ENCODE assay signal across 14 cellular contexts in the genomic region with DNA sequence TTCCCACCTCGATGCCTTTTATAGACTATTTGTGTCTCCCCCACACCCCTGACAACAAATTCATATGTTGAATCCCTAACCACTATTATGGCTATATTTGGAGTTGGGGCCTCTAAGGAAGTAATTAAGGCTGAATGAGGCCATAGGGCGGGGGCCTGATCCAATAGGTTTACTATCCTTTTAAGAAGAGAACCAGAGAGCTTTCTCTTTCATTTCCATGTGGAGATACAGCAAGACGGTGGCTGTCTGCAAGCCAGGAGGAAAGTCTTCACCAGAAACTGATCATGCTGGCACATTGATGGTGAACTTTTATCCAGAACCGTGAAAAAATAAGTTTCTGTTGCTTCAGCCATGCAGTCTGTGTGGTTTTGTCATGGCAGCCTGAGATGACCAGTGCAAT. TPM values are rescaled to one million over a fixed set of nuclear protein-coding genes. Genes with fewer than 3 reads are reported as not detected.
DNase-seq lines count a peak whose midpoint lies in the region; ATAC-seq and TF ChIP-seq lines count a peak whose summit lies in the region.
"Had no signal": no experiment of that assay in that cellular context is flagged by ENCODE, and none has a peak within 500 bp of the region (broad histone marks: within the 10 kb centered on the region; RNA-seq: fewer than 3 reads in every experiment).

No MANE protein-coding gene starts in this region.

- no peak overlapping the region for H3K9ac ChIP-seq in duodenal mucosa (ENCODE audit: low read depth in 1 of 2, low read length in 2 of 2)

- WGBS in transverse colon (ENCODE audit: low coverage in 1 of 2), 2 donors: 43 to 60% methylated on average over 1 to 4 of the region's 4 CpGs

- intact Hi-C loops in Right ventricle myocardium inferior (cut with DNase I): no loop called here
- intact Hi-C loops in transverse colon (cut with DNase I; ENCODE audit: low total_unique reads): no loop called here
- intact Hi-C loops in activated T-helper 1 cell treated with anti-CD3 and anti-CD28 coated beads, Interleukin-12 subunit alpha, Interleukin-12 subunit beta, Interleukin-2, Interleukin-4 antibody, amounts not matched to agents 30 ng/mL and 10 ng/mL and 1 ng/mL, durations not matched to agents 14 hours and 24 hours and 36 hours (cut with micrococcal nuclease): no loop called here

- no peak for TF ChIP-seq EP300 in transverse colon (IDR thresholded peaks at IDR 0.05; ENCODE audit: low read depth)

- in situ Hi-C loops in transverse colon (cut with MboI; ENCODE audit: low pct_ligation_motif_present in 1 of 4, low pct_unique_long_range_greater_than_20kb in 1 of 4, low sequenced_read_pairs in 3 of 4): no loop called here

- H3K4me3 Mint-ChIP-seq in activated T-helper 1 cell treated with anti-CD3 and anti-CD28 coated beads, Interleukin-12 subunit alpha, Interleukin-12 subunit beta, Interleukin-2, Interleukin-4 antibody, amounts not matched to agents 30 ng/mL and 10 ng/mL and 1 ng/mL, durations not matched to agents 14 hours and 24 hours and 36 hours: no peak overlapping the region

- no peaks in the 10 kb centered on the region for H3K9me3 Mint-ChIP-seq in activated T-helper 1 cell treated with anti-CD3 and anti-CD28 coated beads, Interleukin-12 subunit alpha, Interleukin-12 subunit beta, Interleukin-2, Interleukin-4 antibody, amounts not matched to agents 30 ng/mL and 10 ng/mL and 1 ng/mL, durations not matched to agents 14 hours and 24 hours and 36 hours

- H3K27ac ChIP-seq in cardiac muscle cell (peak overlapping the region; percentile 76), duodenal mucosa (ENCODE audit: low read depth, low read length) (peak overlapping the region; percentile 46), muscle layer of duodenum (ENCODE audit: low read length) (peak overlapping the region; percentile 56), transverse colon (peak overlapping the region; percentile 83 to 88 (median 86))
- H3K27ac ChIP-seq: C4-2B had no signal

- H3K4me3 ChIP-seq in cardiac muscle cell: no peak overlapping the region
- H3K4me3 ChIP-seq in duodenal mucosa (ENCODE audit: low read depth in 1 of 2, low read length in 2 of 2): peak overlapping the region in 1 of 2 donors; percentile 48
- no peak overlapping the region for H3K4me3 ChIP-seq in muscle layer of duodenum (ENCODE audit: low read depth in 1 of 2, low read length in 2 of 2)
- H3K4me3 ChIP-seq in transverse colon: no peak overlapping the region

- no peaks in the 10 kb centered on the region for H3K27me3 Mint-ChIP-seq in activated T-helper 1 cell treated with anti-CD3 and anti-CD28 coated beads, Interleukin-12 subunit alpha, Interleukin-12 subunit beta, Interleukin-2, Interleukin-4 antibody, amounts not matched to agents 30 ng/mL and 10 ng/mL and 1 ng/mL, durations not matched to agents 14 hours and 24 hours and 36 hours (ENCODE audit: insufficient read depth)

- H3K36me3 ChIP-seq in cardiac muscle cell: no peaks in the 10 kb centered on the region
- no peaks in the 10 kb centered on the region for H3K36me3 ChIP-seq in duodenal mucosa (ENCODE audit: control insufficient read depth in 1 of 2, insufficient read depth in 2 of 2, low read length in 2 of 2)
- no peaks in the 10 kb centered on the region for H3K36me3 ChIP-seq in muscle layer of duodenum (ENCODE audit: control insufficient read depth in 1 of 2, insufficient read depth in 2 of 2, low read length in 2 of 2)
- no peaks in the 10 kb centered on the region for H3K36me3 ChIP-seq in transverse colon

- H3K4me1 ChIP-seq in cardiac muscle cell (ENCODE audit: low read depth) (peaks cover 34% of the 10 kb centered on the region), duodenal mucosa (ENCODE audit: control insufficient read depth in 1 of 2, insufficient read depth in 2 of 2, low read length in 2 of 2) (peaks cover 29 to 38% of the 10 kb centered on the region in 2 donors), muscle layer of duodenum (ENCODE audit: control insufficient read depth in 1 of 2, insufficient read depth in 2 of 2, low read length in 2 of 2) (no peaks in the 10 kb centered on the region), transverse colon (peaks cover 6 to 51% (median 32%) of the 10 kb centered on the region in 4 donors)

- no peaks in the 10 kb centered on the region for H3K9me3 ChIP-seq in cardiac muscle cell (ENCODE audit: low read depth)
- H3K9me3 ChIP-seq in duodenal mucosa (ENCODE audit: control insufficient read depth in 1 of 2, low read length in 2 of 2): no peaks in the 10 kb centered on the region
- H3K9me3 ChIP-seq in muscle layer of duodenum (ENCODE audit: control insufficient read depth in 1 of 2, low read length in 2 of 2): no peaks in the 10 kb centered on the region
- no peaks in the 10 kb centered on the region for H3K9me3 ChIP-seq in transverse colon

- no peak for ATAC-seq in Right ventricle myocardium inferior

- DNase-seq in cardiac muscle cell (ENCODE audit: low read depth in 1 of 2, low spot score in 1 of 2) (no peak), Right ventricle myocardium inferior (ENCODE audit: missing footprints) (no peak), transverse colon (peak; percentile 65), NCI-H524 treated with DMSO at 0.1 percent for 48 hours (lab: John Stamatoyannopoulos, UW) (no peak), hypothalamus (lab: John Stamatoyannopoulos, UW) (no peak)
- no peak for DNase-seq in activated T-helper 1 cell treated with anti-CD3 and anti-CD28 coated beads, Interleukin-12 subunit alpha, Interleukin-12 subunit beta, Interleukin-2, Interleukin-4 antibody, amounts not matched to agents 30 ng/mL and 10 ng/mL and 1 ng/mL, durations not matched to agents 14 hours and 24 hours and 36 hours (ENCODE audit: low spot score)
- DNase-seq: 8988T, GOT3, NCI-H1417 treated with DMSO at 0.1 percent for 48 hours, NCI-H2081, NCI-H526 had no signal

- H3K27me3 ChIP-seq in cardiac muscle cell (no peaks in the 10 kb centered on the region), duodenal mucosa (ENCODE audit: control insufficient read depth in 1 of 2, insufficient read depth in 2 of 2, low read length in 2 of 2) (no peaks in the 10 kb centered on the region), muscle layer of duodenum (ENCODE audit: low read depth, low read length) (no peaks in the 10 kb centered on the region), transverse colon (no peaks in the 10 kb centered on the region)

- TF ChIP-seq POLR2A in transverse colon (IDR thresholded peaks at IDR 0.05): peak; percentile 75

- TF ChIP-seq CTCF in cardiac muscle cell (IDR thresholded peaks at IDR 0.05; ENCODE audit: low read depth, low read length) (no peak), transverse colon (IDR thresholded peaks at IDR 0.05) (no peak)

- H3K36me3 Mint-ChIP-seq in activated T-helper 1 cell treated with anti-CD3 and anti-CD28 coated beads, Interleukin-12 subunit alpha, Interleukin-12 subunit beta, Interleukin-2, Interleukin-4 antibody, amounts not matched to agents 30 ng/mL and 10 ng/mL and 1 ng/mL, durations not matched to agents 14 hours and 24 hours and 36 hours (ENCODE audit: low read depth): no peaks in the 10 kb centered on the region

- peaks cover 21% of the 10 kb centered on the region for H3K4me1 Mint-ChIP-seq in activated T-helper 1 cell treated with anti-CD3 and anti-CD28 coated beads, Interleukin-12 subunit alpha, Interleukin-12 subunit beta, Interleukin-2, Interleukin-4 antibody, amounts not matched to agents 30 ng/mL and 10 ng/mL and 1 ng/mL, durations not matched to agents 14 hours and 24 hours and 36 hours (ENCODE audit: low read depth)

- H3K27ac Mint-ChIP-seq in activated T-helper 1 cell treated with anti-CD3 and anti-CD28 coated beads, Interleukin-12 subunit alpha, Interleukin-12 subunit beta, Interleukin-2, Interleukin-4 antibody, amounts not matched to agents 30 ng/mL and 10 ng/mL and 1 ng/mL, durations not matched to agents 14 hours and 24 hours and 36 hours: no peak overlapping the region

RNA-seq across cellular contexts. Expression of a gene that starts 38.9 kb away (rescaled TPM):
- total RNA-seq in cardiac muscle cell (11.2 and 24.5 TPM in 2 replicates), Right ventricle myocardium inferior (312 TPM), transverse colon (100 to 1,000 TPM in 3 of 4 donors, 1 to 10 TPM in 1; 5.0 to 222 (median 149) TPM)
- 10.5 and 13.5 TPM in 2 replicates for polyA plus RNA-seq in cardiac muscle cell
- total RNA-seq in activated T-helper 1 cell treated with anti-CD3 and anti-CD28 coated beads, Interleukin-12 subunit alpha, Interleukin-12 subunit beta, Interleukin-2, Interleukin-4 antibody, amounts not matched to agents 30 ng/mL and 10 ng/mL and 1 ng/mL, durations not matched to agents 14 hours and 24 hours and 36 hours: 1.3 and 1.5 TPM in 2 replicates
